Comparison of ENCODE assay signal across 8 cellular contexts in the genomic region with DNA sequence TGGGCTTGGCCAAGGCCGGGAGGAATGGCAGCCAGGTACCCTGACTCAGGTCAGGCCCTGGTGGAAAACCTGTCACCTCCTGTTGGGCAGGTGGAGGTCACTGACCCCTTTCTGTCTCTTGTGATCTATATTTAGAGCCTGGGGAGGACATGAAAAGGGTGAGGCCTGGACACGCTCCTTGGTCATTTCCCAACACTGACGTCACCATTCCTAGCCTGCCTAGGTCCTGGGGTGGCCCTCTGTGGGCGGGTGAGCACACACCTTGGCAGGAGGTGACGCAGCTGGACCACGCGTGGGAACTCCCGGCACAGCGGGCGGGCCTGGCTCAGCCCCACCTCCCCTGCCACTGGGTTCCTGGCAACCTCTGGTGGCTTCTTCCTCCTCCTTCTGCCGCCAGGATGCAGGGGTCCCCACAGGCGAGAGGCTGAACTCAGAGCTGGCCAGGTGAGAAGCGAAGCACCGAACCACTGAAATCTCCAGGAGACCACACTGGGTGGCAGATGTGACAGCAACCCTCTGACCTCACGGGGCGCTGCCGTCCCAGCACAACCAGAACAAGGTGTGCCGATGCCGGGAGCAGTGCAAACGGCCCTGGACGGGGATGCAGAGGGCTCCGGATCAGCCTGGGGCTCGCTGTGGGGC. TPM values are rescaled to one million over a fixed set of nuclear protein-coding genes. Genes with fewer than 3 reads are reported as not detected.
DNase-seq lines count a peak whose midpoint lies in the region; ATAC-seq and TF ChIP-seq lines count a peak whose summit lies in the region.

No MANE protein-coding gene starts in this region.

- no peaks in the 10 kb centered on the region for H3K27me3 Mint-ChIP-seq in stimulated activated memory B cell treated with anti-CD40 and anti-IgM and Interleukin-4, amounts not matched to agents 10 μg/mL and 1 μg/mL and 100 μg/mL, for 72 hours

- H3K4me3 ChIP-seq in NT2/D1 (ENCODE audit: insufficient read length, low read depth) (no peak overlapping the region), coronary artery (no peak overlapping the region)

- peak; percentile 62 for ATAC-seq in left ventricle myocardium superior
- ATAC-seq in stimulated activated memory B cell treated with anti-CD40 and anti-IgM and Interleukin-4, amounts not matched to agents 10 μg/mL and 1 μg/mL and 100 μg/mL, for 72 hours, result no peak

- peaks cover 6% of the 10 kb centered on the region for H3K36me3 ChIP-seq in NT2/D1 (ENCODE audit: insufficient read depth, insufficient read length, low read length)

- H3K4me3 Mint-ChIP-seq in stimulated activated memory B cell treated with anti-CD40 and anti-IgM and Interleukin-4, amounts not matched to agents 10 μg/mL and 1 μg/mL and 100 μg/mL, for 72 hours, result peak overlapping the region; percentile 54

- no peaks in the 10 kb centered on the region for H3K9me3 Mint-ChIP-seq in stimulated activated memory B cell treated with anti-CD40 and anti-IgM and Interleukin-4, amounts not matched to agents 10 μg/mL and 1 μg/mL and 100 μg/mL, for 72 hours

- peak overlapping the region in 1 of 2 donors; percentile 73 for H3K27ac ChIP-seq in coronary artery

- H3K36me3 Mint-ChIP-seq in stimulated activated memory B cell treated with anti-CD40 and anti-IgM and Interleukin-4, amounts not matched to agents 10 μg/mL and 1 μg/mL and 100 μg/mL, for 72 hours, result peaks cover 6% of the 10 kb centered on the region

- H3K27ac Mint-ChIP-seq in stimulated activated memory B cell treated with anti-CD40 and anti-IgM and Interleukin-4, amounts not matched to agents 10 μg/mL and 1 μg/mL and 100 μg/mL, for 72 hours, result peak overlapping the region; percentile 85

- peaks cover 10% of the 10 kb centered on the region for H3K4me1 ChIP-seq in NT2/D1 (ENCODE audit: insufficient read depth, insufficient read length)

- TF ChIP-seq CTCF in coronary artery (IDR thresholded peaks at IDR 0.05), result no peak

- H3K4me1 Mint-ChIP-seq in stimulated activated memory B cell treated with anti-CD40 and anti-IgM and Interleukin-4, amounts not matched to agents 10 μg/mL and 1 μg/mL and 100 μg/mL, for 72 hours, result peaks cover 72% of the 10 kb centered on the region

- H3K27me3 ChIP-seq in NT2/D1 (ENCODE audit: insufficient read depth, insufficient read length), result no peaks in the 10 kb centered on the region

- no peaks in the 10 kb centered on the region for H3K9me3 ChIP-seq in NT2/D1 (ENCODE audit: insufficient read depth, low read length)

- DNase-seq in NT2/D1 (ENCODE audit: low read depth, low spot score), result no peak
- DNase-seq in activated gamma-delta T cell treated with anti-CD3 and anti-CD28 coated beads, Interleukin-2, amount 50 U/mL, for 16 hours (ENCODE audit: low read depth), result peak; percentile 53
- peak; percentile 71 for DNase-seq in left ventricle myocardium superior
- no peak for DNase-seq in NCI-H2227 treated with DMSO at 0.1 percent for 48 hours (lab: John Stamatoyannopoulos, UW)
- no peak for DNase-seq in iPS-NIHi7 (ENCODE audit: extremely low spot score)
- no peak for DNase-seq in NCI-H2107 treated with DMSO at 0.1 percent for 48 hours (lab: John Stamatoyannopoulos, UW; ENCODE audit: unreplicated experiment)
- DNase-seq in coronary artery (ENCODE audit: low spot score), result no peak

- intact Hi-C loops in left ventricle myocardium superior (cut with micrococcal nuclease), result no loop called here

- H3K9ac ChIP-seq in NT2/D1 (ENCODE audit: insufficient read length, low read depth), result peak overlapping the region; percentile 18

RNA-seq across cellular contexts. Expression of a gene that starts 6.4 kb away (rescaled TPM):
- total RNA-seq in left ventricle myocardium superior, result 33.1 TPM

RNA-seq across cellular contexts. Expression of a gene that starts 36.3 kb away (rescaled TPM):
- 6.2 TPM for total RNA-seq in left ventricle myocardium superior

Comparison
In these comparisons a context has a peak if more than half of its experiments do, and no peak if none do; other contexts are left out.
1. DNase-seq: peak in activated gamma-delta T cell treated with anti-CD3 and anti-CD28 coated beads, Interleukin-2, amount 50 U/mL, for 16 hours (single experiment) and left ventricle myocardium superior (single experiment); none in NT2/D1 (single experiment), NCI-H2227 treated with DMSO at 0.1 percent for 48 hours (single experiment), iPS-NIHi7 (single experiment), NCI-H2107 treated with DMSO at 0.1 percent for 48 hours (single experiment) and coronary artery (single experiment).